Comparison of ENCODE assay signal across 2 cellular contexts in the genomic region with DNA sequence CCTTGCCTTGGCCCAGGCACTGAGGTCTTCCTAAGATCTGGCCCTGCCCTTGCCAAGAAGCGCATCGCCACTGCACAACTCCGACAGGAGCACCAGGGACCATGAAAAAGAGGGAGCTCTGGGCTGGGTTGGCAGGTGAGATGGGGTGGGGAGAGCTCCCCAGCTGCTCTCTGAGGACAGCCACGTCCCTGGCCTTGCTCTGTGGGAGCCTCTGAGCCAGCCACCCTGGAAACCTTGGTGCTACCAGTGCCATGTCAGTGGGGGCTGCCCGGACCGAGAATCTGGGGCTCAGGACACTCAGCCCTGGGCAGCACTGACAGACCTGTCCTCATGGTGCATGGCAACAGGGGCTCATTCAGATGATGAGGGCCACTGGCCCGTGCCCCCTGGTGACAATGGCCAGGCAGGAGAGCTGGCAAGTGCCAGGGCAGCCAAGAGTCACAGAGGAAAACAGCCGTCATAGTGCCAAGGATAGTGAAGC.
TF ChIP-seq lines count a peak whose summit lies in the region.

No MANE protein-coding gene starts in this region.

TF ChIP-seq in IMR-90, 13 proteins besides CTCF, POLR2A, EP300 and RAD21:
- TF ChIP-seq, protein P1, sequence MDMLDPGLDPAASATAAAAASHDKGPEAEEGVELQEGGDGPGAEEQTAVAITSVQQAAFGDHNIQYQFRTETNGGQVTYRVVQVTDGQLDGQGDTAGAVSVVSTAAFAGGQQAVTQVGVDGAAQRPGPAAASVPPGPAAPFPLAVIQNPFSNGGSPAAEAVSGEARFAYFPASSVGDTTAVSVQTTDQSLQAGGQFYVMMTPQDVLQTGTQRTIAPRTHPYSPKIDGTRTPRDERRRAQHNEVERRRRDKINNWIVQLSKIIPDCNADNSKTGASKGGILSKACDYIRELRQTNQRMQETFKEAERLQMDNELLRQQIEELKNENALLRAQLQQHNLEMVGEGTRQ (IDR thresholded peaks at IDR 0.05; ENCODE audit: low read depth, low read length), result no peak
- no peak for TF ChIP-seq CHD1 (IDR thresholded peaks at IDR 0.05; ENCODE audit: low read depth, low read length)

TF ChIP-seq in H1, 55 proteins besides CTCF, POLR2A, EP300 and RAD21:
- TF ChIP-seq SP1 (IDR thresholded peaks at IDR 0.05; ENCODE audit: low read depth, low read length) (no peak), SIX5 (IDR thresholded peaks at IDR 0.05; ENCODE audit: low read depth, low read length) (no peak), CBX8 (IDR thresholded peaks at IDR 0.05; ENCODE audit: borderline replicate concordance, low read depth, low read length) (no peak), RFX5 (IDR thresholded peaks at IDR 0.05; ENCODE audit: borderline replicate concordance, low read depth, low read length) (no peak), TAF1 (IDR thresholded peaks at IDR 0.05; ENCODE audit: low read depth, low read length) (no peak), YY1 (IDR thresholded peaks at IDR 0.05; ENCODE audit: low read depth, low read length) (no peak), ZNF274 (IDR thresholded peaks at IDR 0.05; ENCODE audit: borderline replicate concordance, extremely low read depth, low read length) (no peak), KDM5A (IDR thresholded peaks at IDR 0.05; ENCODE audit: low read length) (no peak), GABPA (IDR thresholded peaks at IDR 0.05; ENCODE audit: borderline replicate concordance, insufficient read depth, low read length) (no peak), GTF2F1 (IDR thresholded peaks at IDR 0.05; ENCODE audit: borderline replicate concordance, low read depth, low read length) (no peak), BACH1 (IDR thresholded peaks at IDR 0.05; ENCODE audit: low read length) (no peak), SUZ12 (IDR thresholded peaks at IDR 0.05; ENCODE audit: low read length) (no peak), HDAC2 (IDR thresholded peaks at IDR 0.05; ENCODE audit: borderline replicate concordance in 1 of 2, low read depth in 2 of 2, low read length in 2 of 2) (no peak), RXRA (IDR thresholded peaks at IDR 0.05; ENCODE audit: insufficient read depth, low read depth, low read length) (no peak)
- TF ChIP-seq, protein P2, sequence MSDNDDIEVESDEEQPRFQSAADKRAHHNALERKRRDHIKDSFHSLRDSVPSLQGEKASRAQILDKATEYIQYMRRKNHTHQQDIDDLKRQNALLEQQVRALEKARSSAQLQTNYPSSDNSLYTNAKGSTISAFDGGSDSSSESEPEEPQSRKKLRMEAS (IDR thresholded peaks at IDR 0.05), result no peak
